Comparison of ENCODE assay signal across 22 cellular contexts in the genomic region with DNA sequence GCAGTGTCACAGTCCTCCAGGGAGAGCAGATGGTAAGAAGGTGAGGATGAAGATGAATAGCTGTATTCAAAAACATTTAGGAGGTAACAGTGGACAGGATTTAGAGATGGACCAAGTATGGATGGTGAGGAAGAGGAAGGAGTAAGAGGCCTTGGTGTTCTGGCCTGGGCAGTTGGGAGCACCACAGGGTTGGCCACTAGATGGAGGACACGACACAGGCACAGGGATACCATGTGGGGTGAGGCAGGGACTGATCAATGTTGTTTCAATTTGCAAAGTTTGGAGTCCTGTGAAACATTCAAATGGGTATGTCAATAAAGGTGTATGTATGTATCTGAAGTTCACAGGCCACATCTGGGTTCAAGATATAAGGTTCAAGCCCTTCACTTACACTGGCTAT.
DNase-seq lines count a peak whose midpoint lies in the region; ATAC-seq and TF ChIP-seq lines count a peak whose summit lies in the region.
"Had no signal": no experiment of that assay in that cellular context is flagged by ENCODE, and none has a peak within 500 bp of the region (broad histone marks: within the 10 kb centered on the region; RNA-seq: fewer than 3 reads in every experiment).

No MANE protein-coding gene starts in this region.

- ATAC-seq in activated naive CD8-positive, alpha-beta T cell treated with anti-CD3 and anti-CD28 coated beads, Interleukin-2, amount 50 U/mL, for 24 hours: no peak
- ATAC-seq in stimulated activated effector memory CD8-positive, alpha-beta T cell treated with anti-CD3 and anti-CD28 coated beads, Interleukin-12 subunit alpha, Interleukin-12 subunit beta, amount 100 ng/mL, for 72 hours: peak; percentile 38

- H3K4me3 ChIP-seq in WERI-Rb-1 (ENCODE audit: low read depth, low read length) (no peak overlapping the region), fibroblast of the aortic adventitia (ENCODE audit: low read depth, low read length) (no peak overlapping the region)
- H3K4me3 ChIP-seq: uterus had no signal

- no peaks in the 10 kb centered on the region for H3K36me3 ChIP-seq in WERI-Rb-1
- H3K36me3 ChIP-seq: uterus had no signal

- H3K27me3 Mint-ChIP-seq in activated naive CD8-positive, alpha-beta T cell treated with anti-CD3 and anti-CD28 coated beads for 36 hours: peaks cover 5% of the 10 kb centered on the region
- H3K27me3 Mint-ChIP-seq in activated naive CD8-positive, alpha-beta T cell treated with anti-CD3 and anti-CD28 coated beads, Interleukin-2, amount 50 U/mL, for 24 hours: peaks cover under 1% of the 10 kb centered on the region
- H3K27me3 Mint-ChIP-seq: activated naive CD4-positive, alpha-beta T cell treated with anti-CD3 and anti-CD28 coated beads, Interleukin-2, amount 10 ng/mL, durations not matched to agents 7 days and 5 days had no signal

- no peaks in the 10 kb centered on the region for H3K27me3 ChIP-seq in WERI-Rb-1 (ENCODE audit: insufficient read depth, low read depth, severe bottlenecking)
- H3K27me3 ChIP-seq: uterus had no signal

- intact Hi-C loops in posterior vena cava (cut with DNase I): no loop called here

- no peaks in the 10 kb centered on the region for H3K9me3 ChIP-seq in WERI-Rb-1 (ENCODE audit: severe bottlenecking)
- H3K9me3 ChIP-seq: uterus had no signal

- H3K27ac Mint-ChIP-seq in activated naive CD8-positive, alpha-beta T cell treated with anti-CD3 and anti-CD28 coated beads for 36 hours: peak overlapping the region; percentile 32
- H3K27ac Mint-ChIP-seq in activated naive CD8-positive, alpha-beta T cell treated with anti-CD3 and anti-CD28 coated beads, Interleukin-2, amount 50 U/mL, for 24 hours: no peak overlapping the region
- H3K27ac Mint-ChIP-seq in stimulated activated effector memory CD8-positive, alpha-beta T cell treated with anti-CD3 and anti-CD28 coated beads, Interleukin-12 subunit alpha, Interleukin-12 subunit beta, amount 100 ng/mL, for 72 hours: no peak overlapping the region
- H3K27ac Mint-ChIP-seq: activated naive CD4-positive, alpha-beta T cell treated with anti-CD3 and anti-CD28 coated beads, Interleukin-2, amount 10 ng/mL, durations not matched to agents 7 days and 5 days; brain; CD4-positive, alpha-beta memory T cell; stimulated activated naive CD8-positive, alpha-beta T cell treated with anti-CD3 and anti-CD28 coated beads, Interleukin-15, Interleukin-2, amounts not matched to agents 100 ng/mL and 50 ng/mL, for 24 hours had no signal

- no peak overlapping the region for H3K27ac ChIP-seq in WERI-Rb-1
- H3K27ac ChIP-seq: uterus had no signal

- no peak for DNase-seq in activated naive CD8-positive, alpha-beta T cell treated with anti-CD3 and anti-CD28 coated beads for 36 hours
- no peak for DNase-seq in activated naive CD8-positive, alpha-beta T cell treated with anti-CD3 and anti-CD28 coated beads, Interleukin-2, amount 50 U/mL, for 24 hours
- DNase-seq in WERI-Rb-1 (no peak), fibroblast of the aortic adventitia (ENCODE audit: low read depth) (no peak), posterior vena cava (ENCODE audit: low spot score) (no peak), midbrain (lab: John Stamatoyannopoulos, UW) (no peak), iPS-NIHi11 (ENCODE audit: low spot score) (no peak)
- no peak for DNase-seq in stimulated activated effector memory CD8-positive, alpha-beta T cell treated with anti-CD3 and anti-CD28 coated beads, Interleukin-12 subunit alpha, Interleukin-12 subunit beta, amount 100 ng/mL, for 72 hours (ENCODE audit: low spot score in 2 of 2)
- DNase-seq: activated CD4-positive, alpha-beta T cell treated with anti-CD3 and anti-CD28 coated beads, Interleukin-2, amount 50 U/mL, for 1 hour; activated naive CD4-positive, alpha-beta T cell treated with anti-CD3 and anti-CD28 coated beads, Interleukin-2, amount 10 ng/mL, durations not matched to agents 7 days and 5 days; CD4-positive, alpha-beta memory T cell; DMS79 treated with DMSO at 0.1 percent for 48 hours; H7; head of caudate nucleus; NCI-H146; retina; stimulated activated CD4-positive, alpha-beta T cell treated with anti-CD3 and anti-CD28 coated beads, Interleukin-15, amount 100 ng/mL, for 24 hours; T1000; uterus had no signal

- H3K4me3 Mint-ChIP-seq in activated naive CD8-positive, alpha-beta T cell treated with anti-CD3 and anti-CD28 coated beads for 36 hours: no peak overlapping the region
- no peak overlapping the region for H3K4me3 Mint-ChIP-seq in activated naive CD8-positive, alpha-beta T cell treated with anti-CD3 and anti-CD28 coated beads, Interleukin-2, amount 50 U/mL, for 24 hours
- H3K4me3 Mint-ChIP-seq in stimulated activated effector memory CD8-positive, alpha-beta T cell treated with anti-CD3 and anti-CD28 coated beads, Interleukin-12 subunit alpha, Interleukin-12 subunit beta, amount 100 ng/mL, for 72 hours: no peak overlapping the region
- H3K4me3 Mint-ChIP-seq: activated naive CD4-positive, alpha-beta T cell treated with anti-CD3 and anti-CD28 coated beads, Interleukin-2, amount 10 ng/mL, durations not matched to agents 7 days and 5 days; brain; CD4-positive, alpha-beta memory T cell; neural crest cell; stimulated activated naive CD8-positive, alpha-beta T cell treated with anti-CD3 and anti-CD28 coated beads, Interleukin-15, Interleukin-2, amounts not matched to agents 100 ng/mL and 50 ng/mL, for 24 hours had no signal

- no peaks in the 10 kb centered on the region for H3K36me3 Mint-ChIP-seq in activated naive CD8-positive, alpha-beta T cell treated with anti-CD3 and anti-CD28 coated beads for 36 hours
- no peaks in the 10 kb centered on the region for H3K36me3 Mint-ChIP-seq in activated naive CD8-positive, alpha-beta T cell treated with anti-CD3 and anti-CD28 coated beads, Interleukin-2, amount 50 U/mL, for 24 hours (ENCODE audit: low read depth)
- no peaks in the 10 kb centered on the region for H3K36me3 Mint-ChIP-seq in stimulated activated effector memory CD8-positive, alpha-beta T cell treated with anti-CD3 and anti-CD28 coated beads, Interleukin-12 subunit alpha, Interleukin-12 subunit beta, amount 100 ng/mL, for 72 hours
- H3K36me3 Mint-ChIP-seq: activated naive CD4-positive, alpha-beta T cell treated with anti-CD3 and anti-CD28 coated beads, Interleukin-2, amount 10 ng/mL, durations not matched to agents 7 days and 5 days; brain; CD4-positive, alpha-beta memory T cell had no signal

- no peaks in the 10 kb centered on the region for H3K9me3 Mint-ChIP-seq in activated naive CD8-positive, alpha-beta T cell treated with anti-CD3 and anti-CD28 coated beads for 36 hours
- no peaks in the 10 kb centered on the region for H3K9me3 Mint-ChIP-seq in activated naive CD8-positive, alpha-beta T cell treated with anti-CD3 and anti-CD28 coated beads, Interleukin-2, amount 50 U/mL, for 24 hours
- no peaks in the 10 kb centered on the region for H3K9me3 Mint-ChIP-seq in stimulated activated effector memory CD8-positive, alpha-beta T cell treated with anti-CD3 and anti-CD28 coated beads, Interleukin-12 subunit alpha, Interleukin-12 subunit beta, amount 100 ng/mL, for 72 hours
- H3K9me3 Mint-ChIP-seq: activated naive CD4-positive, alpha-beta T cell treated with anti-CD3 and anti-CD28 coated beads, Interleukin-2, amount 10 ng/mL, durations not matched to agents 7 days and 5 days; brain had no signal

- TF ChIP-seq CTCF in WERI-Rb-1 (IDR thresholded peaks at IDR 0.05; ENCODE audit: low read depth, low read length) (peak; percentile 64), fibroblast of the aortic adventitia (IDR thresholded peaks at IDR 0.05; ENCODE audit: insufficient read depth, low read length) (peak; percentile 18)

- H3K4me1 Mint-ChIP-seq in activated naive CD8-positive, alpha-beta T cell treated with anti-CD3 and anti-CD28 coated beads for 36 hours: no peaks in the 10 kb centered on the region
- no peaks in the 10 kb centered on the region for H3K4me1 Mint-ChIP-seq in activated naive CD8-positive, alpha-beta T cell treated with anti-CD3 and anti-CD28 coated beads, Interleukin-2, amount 50 U/mL, for 24 hours
- H3K4me1 Mint-ChIP-seq in stimulated activated effector memory CD8-positive, alpha-beta T cell treated with anti-CD3 and anti-CD28 coated beads, Interleukin-12 subunit alpha, Interleukin-12 subunit beta, amount 100 ng/mL, for 72 hours: no peaks in the 10 kb centered on the region
- H3K4me1 Mint-ChIP-seq: activated naive CD4-positive, alpha-beta T cell treated with anti-CD3 and anti-CD28 coated beads, Interleukin-2, amount 10 ng/mL, durations not matched to agents 7 days and 5 days; CD4-positive, alpha-beta memory T cell had no signal
